ENCODE assay signal across 23 cellular contexts in the genomic region with DNA sequence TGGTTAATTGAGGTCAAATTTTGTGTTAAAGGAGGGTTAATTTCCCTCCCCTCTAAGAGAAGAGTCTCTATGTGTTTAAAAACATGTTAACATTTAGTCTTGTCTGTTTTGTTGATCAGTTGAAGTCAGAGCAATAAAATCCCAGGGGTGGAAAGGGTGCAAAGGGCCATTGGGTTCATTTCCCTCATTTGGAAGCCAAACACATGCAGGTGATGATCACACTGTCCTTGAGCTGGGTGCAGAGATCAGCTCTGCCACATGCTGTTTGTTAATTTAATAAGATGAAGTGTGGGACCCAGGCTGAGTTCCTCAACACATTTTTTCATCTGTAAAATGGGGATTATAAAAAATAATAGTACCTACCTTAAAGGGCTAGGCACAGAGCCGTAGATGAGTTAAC.
DNase-seq lines count a peak whose midpoint lies in the region; ATAC-seq, FAIRE-seq and TF ChIP-seq lines count a peak whose summit lies in the region.
"Had no signal": no experiment of that assay in that cellular context is flagged by ENCODE, and none has a peak within 500 bp of the region (broad histone marks: within the 10 kb centered on the region; RNA-seq: fewer than 3 reads in every experiment).

No MANE protein-coding gene starts in this region.

- no peaks in the 10 kb centered on the region for H3K23me2 ChIP-seq in H9 (ENCODE audit: insufficient read length, low read depth, low read length, poor library complexity, severe bottlenecking)

- H4K91ac ChIP-seq in H9 (ENCODE audit: insufficient read length, low read depth, low read length) (no peak overlapping the region), neuronal stem cell (ENCODE audit: low read depth, low read length, poor library complexity) (no peak overlapping the region)

- no peak for ATAC-seq in HG03469 (IDR thresholded peaks at IDR 0.05; ENCODE audit: unreplicated experiment)
- ATAC-seq: T-cell had no signal

- H3K79me1 ChIP-seq in H9 (ENCODE audit: insufficient read depth, low read depth, low read length, poor library complexity, severe bottlenecking) (no peaks in the 10 kb centered on the region), neuronal stem cell (ENCODE audit: low read depth, low read length) (no peaks in the 10 kb centered on the region)

- H3K36me3 ChIP-seq in SU-DHL-6 (ENCODE audit: low read length) (no peaks in the 10 kb centered on the region), kidney (ENCODE audit: control insufficient read depth in 1 of 2, insufficient read depth in 2 of 2, low read length in 2 of 2) (no peaks in the 10 kb centered on the region), neuronal stem cell (replicated peaks in 1 of 2; ENCODE audit: control insufficient read depth in 2 of 2, insufficient read depth in 2 of 2, low read length in 2 of 2) (no peaks in the 10 kb centered on the region)
- H3K36me3 ChIP-seq: BE2C, stomach, tibial nerve had no signal

- H2BK12ac ChIP-seq in H9 (ENCODE audit: insufficient read length, low read depth, low read length) (no peak overlapping the region), neuronal stem cell (ENCODE audit: low read length) (no peak overlapping the region)

- H3K18ac ChIP-seq in H9 (ENCODE audit: insufficient read length, low read depth, low read length) (peak overlapping the region; percentile 18), neuronal stem cell (ENCODE audit: low read length) (no peak overlapping the region)

- H3K9me3 Mint-ChIP-seq in H9 = peaks cover 0 to 3% of the 10 kb centered on the region in 2 experiments; a peak in 2 of 5 replicates
- peaks cover 2% of the 10 kb centered on the region for H3K9me3 Mint-ChIP-seq in activated T-helper 1 cell treated with anti-CD3 and anti-CD28 coated beads, Interleukin-12 subunit alpha, Interleukin-12 subunit beta, Interleukin-2, Interleukin-4 antibody, amounts not matched to agents 30 ng/mL and 10 ng/mL and 1 ng/mL, durations not matched to agents 14 hours and 24 hours and 36 hours
- H3K9me3 Mint-ChIP-seq: T-cell had no signal

- peak overlapping the region in 1 of 3 experiments; percentile 70; a peak in 2 of 7 replicates for H3K27ac Mint-ChIP-seq in H9
- H3K27ac Mint-ChIP-seq in activated T-helper 1 cell treated with anti-CD3 and anti-CD28 coated beads, Interleukin-12 subunit alpha, Interleukin-12 subunit beta, Interleukin-2, Interleukin-4 antibody, amounts not matched to agents 30 ng/mL and 10 ng/mL and 1 ng/mL, durations not matched to agents 14 hours and 24 hours and 36 hours = no peak overlapping the region
- H3K27ac Mint-ChIP-seq: activated T-cell treated with anti-CD3 and anti-CD28 coated beads, Interleukin-2, amount 50 U/mL, for 24 hours; T-cell had no signal

- H3K9ac ChIP-seq in H9 (ENCODE audit: extremely low read depth, insufficient read length, low read length) (no peak overlapping the region), SU-DHL-6 (ENCODE audit: low read length) (peak overlapping the region; percentile 67), kidney (ENCODE audit: low read length in 2 of 2) (no peak overlapping the region), neuronal stem cell (ENCODE audit: low read depth, low read length, poor library complexity) (no peak overlapping the region)

- no peak overlapping the region for H3K4ac ChIP-seq in H9 (ENCODE audit: low read depth, low read length)
- H3K4ac ChIP-seq in neuronal stem cell (ENCODE audit: low read length) = no peak overlapping the region

- no peaks in the 10 kb centered on the region for H3K4me1 ChIP-seq in H9 (ENCODE audit: insufficient read depth, low read length)
- peaks cover 8 to 19% of the 10 kb centered on the region in 2 donors for H3K4me1 ChIP-seq in kidney (ENCODE audit: control insufficient read depth in 1 of 2, insufficient read depth in 1 of 2, low read depth in 1 of 2, low read length in 2 of 2)
- peaks cover 5 to 12% of the 10 kb centered on the region in 2 donors for H3K4me1 ChIP-seq in neuronal stem cell (ENCODE audit: control insufficient read depth in 2 of 2, insufficient read depth in 1 of 2, low read depth in 1 of 2, low read length in 2 of 2)
- H3K4me1 ChIP-seq: BE2C had no signal

- no peak overlapping the region for H2BK15ac ChIP-seq in H9 (ENCODE audit: low read depth, low read length)
- no peak overlapping the region for H2BK15ac ChIP-seq in neuronal stem cell (ENCODE audit: low read length)

- no peak overlapping the region for H3K4me3 ChIP-seq in SU-DHL-6 (ENCODE audit: insufficient read depth, low read length, poor library complexity, severe bottlenecking)
- no peak overlapping the region for H3K4me3 ChIP-seq in kidney (ENCODE audit: low read length in 2 of 2)
- no peak overlapping the region for H3K4me3 ChIP-seq in neuronal stem cell (ENCODE audit: low read length in 2 of 2)
- H3K4me3 ChIP-seq: stomach, tibial nerve had no signal

- TF ChIP-seq CTCF in H9 (conservative IDR thresholded peaks at IDR 0.05) (no peak), SU-DHL-6 (IDR thresholded peaks at IDR 0.05; ENCODE audit: insufficient read depth, low read length, poor library complexity, severe bottlenecking) (no peak), kidney (IDR thresholded peaks at IDR 0.05; ENCODE audit: borderline replicate concordance, extremely low read depth, insufficient read depth) (no peak)

- H2BK5ac ChIP-seq in H9 (ENCODE audit: insufficient read length, low read length) (no peak overlapping the region), neuronal stem cell (ENCODE audit: low read length) (no peak overlapping the region)

- no CpG with 5 or more reads among the region's 1 CpG for WGBS in H9 (ENCODE audit: extremely low coverage, insufficient read length, low lambda C conversion rate)
- WGBS in neuronal stem cell (ENCODE audit: extremely low coverage in 2 of 2, insufficient read length in 2 of 2, insufficient replicate concordance in 1 of 2), 2 donors = no CpG with 5 or more reads among the region's 1 CpG

- H2BK120ac ChIP-seq in H9 (ENCODE audit: low read depth, low read length, poor library complexity, severe bottlenecking) = no peak overlapping the region
- no peak overlapping the region for H2BK120ac ChIP-seq in neuronal stem cell (ENCODE audit: low read depth, low read length)

- no peaks in the 10 kb centered on the region for H3K27me3 ChIP-seq in H9 (ENCODE audit: insufficient read depth, low read length)
- H3K27me3 ChIP-seq in SU-DHL-6 (ENCODE audit: low read length) = no peaks in the 10 kb centered on the region
- H3K27me3 ChIP-seq in neuronal stem cell (ENCODE audit: control insufficient read depth in 3 of 3, insufficient read depth in 3 of 3, low read depth in 1 of 3, low read length in 3 of 3) = no peaks in the 10 kb centered on the region
- H3K27me3 ChIP-seq: BE2C, stomach, tibial nerve had no signal

- peaks cover 17% of the 10 kb centered on the region in 2 experiments for H3K4me1 Mint-ChIP-seq in H9
- H3K4me1 Mint-ChIP-seq in activated T-helper 1 cell treated with anti-CD3 and anti-CD28 coated beads, Interleukin-12 subunit alpha, Interleukin-12 subunit beta, Interleukin-2, Interleukin-4 antibody, amounts not matched to agents 30 ng/mL and 10 ng/mL and 1 ng/mL, durations not matched to agents 14 hours and 24 hours and 36 hours (ENCODE audit: low read depth) = peaks cover 7% of the 10 kb centered on the region

- intact Hi-C loops in kidney (cut with DNase I) = no loop called here
- intact Hi-C loops in activated T-helper 1 cell treated with anti-CD3 and anti-CD28 coated beads, Interleukin-12 subunit alpha, Interleukin-12 subunit beta, Interleukin-2, Interleukin-4 antibody, amounts not matched to agents 30 ng/mL and 10 ng/mL and 1 ng/mL, durations not matched to agents 14 hours and 24 hours and 36 hours (cut with micrococcal nuclease) = loop anchor here (2.0 to 10.0 kb wide), 5 partner anchors 60 to 712 kb away; no protein-coding TSS in a partner anchor

- H3K79me2 ChIP-seq in H9 (ENCODE audit: insufficient read depth, low read length) (no peaks in the 10 kb centered on the region), SU-DHL-6 (ENCODE audit: insufficient read depth, low read length) (peaks cover 11% of the 10 kb centered on the region; the same call in 1 of the 2 replicates)

- no peak overlapping the region for H3K56ac ChIP-seq in H9 (ENCODE audit: insufficient read length, low read depth, low read length)

- H4K20me1 ChIP-seq in H9 (ENCODE audit: control insufficient read depth, insufficient read depth, insufficient read length) (no peaks in the 10 kb centered on the region), SU-DHL-6 (ENCODE audit: low read depth, low read length) (no peaks in the 10 kb centered on the region)

- no peak overlapping the region for H4K5ac ChIP-seq in H9 (ENCODE audit: insufficient read length, low read depth, low read length)

- H3K9me3 ChIP-seq in H9 (ENCODE audit: control insufficient read depth, low read depth, low read length) (no peaks in the 10 kb centered on the region), SU-DHL-6 (ENCODE audit: insufficient read depth, low read length) (no peaks in the 10 kb centered on the region), kidney (ENCODE audit: control insufficient read depth in 1 of 2, low read length in 2 of 2) (no peaks in the 10 kb centered on the region), neuronal stem cell (replicated peaks in 1 of 2; ENCODE audit: control insufficient read depth in 2 of 2, insufficient read depth in 1 of 2, low read depth in 1 of 2, low read length in 2 of 2) (peaks cover 0 to 5% of the 10 kb centered on the region in 2 donors)
- H3K9me3 ChIP-seq: BE2C, stomach, tibial nerve had no signal

- no peak overlapping the region for H3K27ac ChIP-seq in H9 (ENCODE audit: insufficient read length, low read depth, low read length)
- H3K27ac ChIP-seq in SU-DHL-6 (ENCODE audit: low read depth, low read length) = peak overlapping the region; percentile 97
- H3K27ac ChIP-seq in kidney (ENCODE audit: low read depth in 2 of 2, low read length in 2 of 2) = peak overlapping the region; percentile 33 to 61
- peak overlapping the region; percentile 91 for H3K27ac ChIP-seq in neuronal stem cell (replicated peaks; ENCODE audit: low read length)
- H3K27ac ChIP-seq: stomach, tibial nerve had no signal

- H3K23ac ChIP-seq in H9 (ENCODE audit: insufficient read length, low read depth, low read length) (no peak overlapping the region), neuronal stem cell (ENCODE audit: low read depth, low read length, poor library complexity) (no peak overlapping the region)

- H3K4me2 ChIP-seq in H9 (ENCODE audit: insufficient read depth, insufficient read length, low read length) (no peak overlapping the region), SU-DHL-6 (ENCODE audit: low read depth, low read length, poor library complexity, severe bottlenecking) (peak overlapping the region; percentile 98), neuronal stem cell (ENCODE audit: insufficient read depth, low read length, poor library complexity, severe bottlenecking) (no peak overlapping the region)

- no peaks in the 10 kb centered on the region for H3K36me3 Mint-ChIP-seq in H9 (ENCODE audit: insufficient read depth in 1 of 3, low read depth in 3 of 3)
- H3K36me3 Mint-ChIP-seq in activated T-helper 1 cell treated with anti-CD3 and anti-CD28 coated beads, Interleukin-12 subunit alpha, Interleukin-12 subunit beta, Interleukin-2, Interleukin-4 antibody, amounts not matched to agents 30 ng/mL and 10 ng/mL and 1 ng/mL, durations not matched to agents 14 hours and 24 hours and 36 hours (ENCODE audit: low read depth) = no peaks in the 10 kb centered on the region
- H3K36me3 Mint-ChIP-seq: T-cell had no signal

- peaks cover 68% of the 10 kb centered on the region for H3F3A ChIP-seq in SU-DHL-6 (ENCODE audit: insufficient read depth)

- no peak for DNase-seq in H9
- DNase-seq in kidney = no peak
- no peak for DNase-seq in neuronal stem cell (ENCODE audit: low spot score)
- no peak for DNase-seq in NCI-H1436 treated with DMSO at 0.1 percent for 48 hours (lab: John Stamatoyannopoulos, UW)
- DNase-seq in stimulated activated CD4-positive, alpha-beta T cell treated with anti-CD3 and anti-CD28 coated beads, Interleukin-2, amount 100 ng/mL, for 24 hours = no peak
- DNase-seq in activated T-helper 1 cell treated with anti-CD3 and anti-CD28 coated beads, Interleukin-12 subunit alpha, Interleukin-12 subunit beta, Interleukin-2, Interleukin-4 antibody, amounts not matched to agents 30 ng/mL and 10 ng/mL and 1 ng/mL, durations not matched to agents 14 hours and 24 hours and 36 hours (ENCODE audit: low spot score) = no peak
- DNase-seq: activated naive CD4-positive, alpha-beta T cell treated with Interleukin-2 at 50 U/mL for 16 hours; activated T-cell treated with anti-CD3 and anti-CD28 coated beads, Interleukin-2, amount 50 U/mL, for 24 hours; BE2C; head of caudate nucleus; immature natural killer cell; Karpas-422; left ventricle myocardium superior; NCI-H1048; NCI-H1930; NCI-H748 treated with DMSO at 0.1 percent for 48 hours; nucleus accumbens; stomach; T-cell had no signal

- H4K8ac ChIP-seq in H9 (replicated peaks; ENCODE audit: insufficient read length, low read depth, low read length) (no peak overlapping the region), neuronal stem cell (ENCODE audit: low read depth, low read length) (no peak overlapping the region)

- no peaks in the 10 kb centered on the region for H3K27me3 Mint-ChIP-seq in H9 (ENCODE audit: low read depth)
- peaks cover 54% of the 10 kb centered on the region for H3K27me3 Mint-ChIP-seq in activated T-helper 1 cell treated with anti-CD3 and anti-CD28 coated beads, Interleukin-12 subunit alpha, Interleukin-12 subunit beta, Interleukin-2, Interleukin-4 antibody, amounts not matched to agents 30 ng/mL and 10 ng/mL and 1 ng/mL, durations not matched to agents 14 hours and 24 hours and 36 hours (ENCODE audit: insufficient read depth)

- H3T11ph ChIP-seq in H9 (ENCODE audit: low read length) = no peak overlapping the region

- H2AFZ ChIP-seq in H9 (ENCODE audit: low read length) (no peak overlapping the region), SU-DHL-6 (ENCODE audit: low read depth, low read length, severe bottlenecking) (no peak overlapping the region), neuronal stem cell (ENCODE audit: low read length) (peak overlapping the region; percentile 81)

- H3K9me2 ChIP-seq in SU-DHL-6 (replicated peaks; ENCODE audit: insufficient read depth, low read length) = no peaks in the 10 kb centered on the region

- no peak overlapping the region for H3K14ac ChIP-seq in H9 (ENCODE audit: insufficient read depth, low read length)
- no peak overlapping the region for H3K14ac ChIP-seq in neuronal stem cell (ENCODE audit: low read length)

- H2AK5ac ChIP-seq in H9 (ENCODE audit: insufficient read length, low read length) (no peak overlapping the region), neuronal stem cell (ENCODE audit: low read depth, low read length) (no peak overlapping the region)

- no peak overlapping the region for H2BK20ac ChIP-seq in H9 (ENCODE audit: low read depth, low read length, poor library complexity, severe bottlenecking)

- no peak for FAIRE-seq in kidney (lab: Jason Lieb, UNC)
- FAIRE-seq: GM12892 had no signal

- no peak overlapping the region for H3K4me3 Mint-ChIP-seq in H9
- H3K4me3 Mint-ChIP-seq in activated T-helper 1 cell treated with anti-CD3 and anti-CD28 coated beads, Interleukin-12 subunit alpha, Interleukin-12 subunit beta, Interleukin-2, Interleukin-4 antibody, amounts not matched to agents 30 ng/mL and 10 ng/mL and 1 ng/mL, durations not matched to agents 14 hours and 24 hours and 36 hours = no peak overlapping the region
- H3K4me3 Mint-ChIP-seq: activated T-cell treated with anti-CD3 and anti-CD28 coated beads, Interleukin-2, amount 50 U/mL, for 24 hours; T-cell had no signal
